8 cellular contexts compared by ENCODE assay signal in the genomic region with DNA sequence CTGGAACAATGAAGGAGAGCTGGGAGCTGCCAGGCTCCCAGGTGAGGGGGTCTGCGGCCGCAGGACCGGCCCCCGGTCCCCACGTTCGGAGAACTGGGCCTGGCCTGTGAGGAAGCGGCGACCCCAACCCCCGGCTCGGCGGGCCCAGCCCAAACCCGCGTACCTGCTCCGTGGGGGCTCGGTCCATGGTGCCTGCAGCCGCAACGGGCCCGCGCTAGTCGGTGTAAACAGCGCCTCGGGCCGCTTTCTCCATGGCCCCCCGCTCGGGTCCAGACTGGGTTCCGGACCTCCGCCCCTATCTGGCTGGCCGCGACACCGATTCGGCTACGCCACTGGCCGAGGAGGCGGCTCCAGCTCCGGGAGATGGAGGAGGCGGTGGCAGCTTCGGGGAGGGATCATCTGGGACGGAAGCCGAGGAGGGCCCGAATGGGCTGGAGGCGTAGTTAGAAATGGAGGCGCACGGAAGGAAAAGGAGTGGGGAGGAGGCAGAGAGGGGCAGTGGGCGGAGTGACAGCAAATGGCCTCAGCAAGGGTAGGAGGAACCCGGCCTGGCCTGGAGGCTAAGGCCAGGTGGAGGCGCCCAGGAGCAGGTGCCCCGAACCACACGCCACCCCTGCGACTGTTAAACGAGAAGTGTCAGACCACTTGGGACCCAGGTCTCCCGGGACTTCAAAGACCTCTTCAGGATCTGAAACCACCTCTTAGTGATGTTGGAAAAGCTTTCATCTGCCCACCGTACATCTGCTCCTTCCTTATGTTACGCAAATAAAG. TPM values are rescaled to one million over a fixed set of nuclear protein-coding genes. Genes with fewer than 3 reads are reported as not detected.
A peak's percentile ranks its signal among the peaks of the same experiment; 100 is the strongest.
DNase-seq lines count a peak whose midpoint lies in the region; ATAC-seq and TF ChIP-seq lines count a peak whose summit lies in the region.

A gene with protein sequence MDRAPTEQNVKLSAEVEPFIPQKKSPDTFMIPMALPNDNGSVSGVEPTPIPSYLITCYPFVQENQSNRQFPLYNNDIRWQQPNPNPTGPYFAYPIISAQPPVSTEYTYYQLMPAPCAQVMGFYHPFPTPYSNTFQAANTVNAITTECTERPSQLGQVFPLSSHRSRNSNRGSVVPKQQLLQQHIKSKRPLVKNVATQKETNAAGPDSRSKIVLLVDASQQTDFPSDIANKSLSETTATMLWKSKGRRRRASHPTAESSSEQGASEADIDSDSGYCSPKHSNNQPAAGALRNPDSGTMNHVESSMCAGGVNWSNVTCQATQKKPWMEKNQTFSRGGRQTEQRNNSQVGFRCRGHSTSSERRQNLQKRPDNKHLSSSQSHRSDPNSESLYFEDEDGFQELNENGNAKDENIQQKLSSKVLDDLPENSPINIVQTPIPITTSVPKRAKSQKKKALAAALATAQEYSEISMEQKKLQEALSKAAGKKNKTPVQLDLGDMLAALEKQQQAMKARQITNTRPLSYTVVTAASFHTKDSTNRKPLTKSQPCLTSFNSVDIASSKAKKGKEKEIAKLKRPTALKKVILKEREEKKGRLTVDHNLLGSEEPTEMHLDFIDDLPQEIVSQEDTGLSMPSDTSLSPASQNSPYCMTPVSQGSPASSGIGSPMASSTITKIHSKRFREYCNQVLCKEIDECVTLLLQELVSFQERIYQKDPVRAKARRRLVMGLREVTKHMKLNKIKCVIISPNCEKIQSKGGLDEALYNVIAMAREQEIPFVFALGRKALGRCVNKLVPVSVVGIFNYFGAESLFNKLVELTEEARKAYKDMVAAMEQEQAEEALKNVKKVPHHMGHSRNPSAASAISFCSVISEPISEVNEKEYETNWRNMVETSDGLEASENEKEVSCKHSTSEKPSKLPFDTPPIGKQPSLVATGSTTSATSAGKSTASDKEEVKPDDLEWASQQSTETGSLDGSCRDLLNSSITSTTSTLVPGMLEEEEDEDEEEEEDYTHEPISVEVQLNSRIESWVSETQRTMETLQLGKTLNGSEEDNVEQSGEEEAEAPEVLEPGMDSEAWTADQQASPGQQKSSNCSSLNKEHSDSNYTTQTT (minus strand): TSS at position 334 of the 771 bp plus-strand sequence. CDS start 147 bp downstream, at position 187.

- H3K36me3 ChIP-seq in HAP-1 (replicated peaks) (no peaks in the 10 kb centered on the region), MG63 (no peaks in the 10 kb centered on the region; the same call in 1 of the 2 replicates), neuron (ENCODE audit: insufficient read depth, low read length) (peaks cover 2% of the 10 kb centered on the region), subcutaneous abdominal adipose tissue (ENCODE audit: control insufficient read depth in 5 of 5, insufficient read depth in 5 of 5, low read length in 5 of 5) (no peaks in the 10 kb centered on the region)

- no peaks in the 10 kb centered on the region; the same call in 1 of the 2 replicates for H3K9me3 ChIP-seq in HAP-1
- no peaks in the 10 kb centered on the region for H3K9me3 ChIP-seq in MG63
- H3K9me3 ChIP-seq in neuron (ENCODE audit: low read length), result peaks cover under 1% of the 10 kb centered on the region
- peaks cover 0 to 2% (median 0%) of the 10 kb centered on the region in 5 donors for H3K9me3 ChIP-seq in subcutaneous abdominal adipose tissue (ENCODE audit: control insufficient read depth in 5 of 5, low read length in 5 of 5)

- DNase-seq in GF-D8 (lab: John Stamatoyannopoulos, UW) (peak; percentile 61), HAP-1 (ENCODE audit: low spot score in 2 of 2) (peak; percentile 92 to 96), MG63 (peak; percentile 97), SIG-M5 treated with dmso at 0.1 percent for 504 hours (lab: John Stamatoyannopoulos, UW; ENCODE audit: unreplicated experiment) (peak; percentile 92), foreskin keratinocyte (peak; percentile 80 to 88)
- peak; percentile 87 for DNase-seq in activated gamma-delta T cell treated with anti-CD3 and anti-CD28 coated beads, Interleukin-2, amount 50 U/mL, for 16 hours (ENCODE audit: low read depth)

- H3K27me3 ChIP-seq in HAP-1 (ENCODE audit: low read depth) (no peaks in the 10 kb centered on the region), MG63 (no peaks in the 10 kb centered on the region), foreskin keratinocyte (no peaks in the 10 kb centered on the region), neuron (ENCODE audit: insufficient read depth, low read length) (no peaks in the 10 kb centered on the region), subcutaneous abdominal adipose tissue (ENCODE audit: control insufficient read depth in 5 of 5, insufficient read depth in 4 of 5, low read length in 5 of 5) (no peaks in the 10 kb centered on the region)

- in situ Hi-C loops in HAP-1 (cut with MboI; ENCODE audit: low sequenced_read_pairs), result no loop called here

- H3K4me1 ChIP-seq in HAP-1 (peaks cover 19% of the 10 kb centered on the region), foreskin keratinocyte (peaks cover 14% of the 10 kb centered on the region), neuron (ENCODE audit: insufficient read depth, low read length) (peaks cover 18% of the 10 kb centered on the region), subcutaneous abdominal adipose tissue (ENCODE audit: control insufficient read depth in 5 of 5, insufficient read depth in 5 of 5, low read length in 5 of 5) (peaks cover 0 to 35% (median 29%) of the 10 kb centered on the region in 5 donors)

- peak within 1 kb of the TSS; percentile 91 for H2AFZ ChIP-seq in neuron (ENCODE audit: low read depth, low read length)

- peak; percentile 51 for TF ChIP-seq CTCF in foreskin keratinocyte (conservative IDR thresholded peaks at IDR 0.05)

- ATAC-seq in foreskin keratinocyte, result peak; percentile 92

- peak within 1 kb of the TSS; percentile 10 for H3K27ac ChIP-seq in foreskin keratinocyte
- H3K27ac ChIP-seq in subcutaneous abdominal adipose tissue (ENCODE audit: low read depth, low read length), result peak within 1 kb of the TSS; percentile 87

- H3K9ac ChIP-seq in subcutaneous abdominal adipose tissue (ENCODE audit: low read length in 5 of 5), result peak within 1 kb of the TSS; percentile 58 to 99 (median 92)

- H3K4me3 ChIP-seq in HAP-1, result peak within 1 kb of the TSS; percentile 89
- H3K4me3 ChIP-seq in MG63, result peak within 1 kb of the TSS; percentile 81
- peak within 1 kb of the TSS; percentile 100 for H3K4me3 ChIP-seq in neuron (ENCODE audit: low read length)
- peak within 1 kb of the TSS; percentile 76 to 98 (median 81) for H3K4me3 ChIP-seq in subcutaneous abdominal adipose tissue (ENCODE audit: low read depth in 1 of 5, low read length in 5 of 5)

RNA-seq across cellular contexts. Expression of the gene that starts here (rescaled TPM):
- total RNA-seq in MG63 (2014; rRNA removed; shearing (Covaris generic); ENCODE audit: low replicate concordance), result 11.0 and 28.2 TPM in 2 replicates
- 11.9 and 12.4 TPM in 2 replicates for total RNA-seq in foreskin keratinocyte
- 1.2 and 1.4 TPM in 2 replicates for polyA plus RNA-seq in foreskin keratinocyte

Comparison
In these comparisons a context has a peak if more than half of its experiments do, and no peak if none do; other contexts are left out.
1. Peak in every context shown above with its lines: DNase-seq, ATAC-seq, H3K4me3 ChIP-seq and H3K27ac ChIP-seq.